In genomic region chr9:133888779-133889491, GRCh38 we compare ENCODE assay signal across 16 cellular contexts.
DNase-seq lines count a peak whose midpoint lies in the region; ATAC-seq, FAIRE-seq and TF ChIP-seq lines count a peak whose summit lies in the region.
"Had no signal": no experiment of that assay in that cellular context is flagged by ENCODE, and none has a peak within 500 bp of the region (broad histone marks: within the 10 kb centered on the region; RNA-seq: fewer than 3 reads in every experiment).

No MANE protein-coding gene starts in this region.

- no peak for FAIRE-seq in HepG2 (lab: Jason Lieb, UNC)
- FAIRE-seq: GM12878 had no signal

- H3K4me1 ChIP-seq in SK-N-SH (ENCODE audit: control insufficient read depth in 1 of 2, insufficient read depth in 2 of 2, low read depth in 1 of 2, low read length in 1 of 2), result peaks cover 13 to 69% of the 10 kb centered on the region in 2 experiments; a peak in 2 of 4 replicates
- peaks cover 92% of the 10 kb centered on the region for H3K4me1 ChIP-seq in HepG2 (ENCODE audit: insufficient read depth, low read length)

- H3K27me3 ChIP-seq in SK-N-SH (ENCODE audit: insufficient read depth), result no peaks in the 10 kb centered on the region
- no peaks in the 10 kb centered on the region for H3K27me3 ChIP-seq in HepG2 (ENCODE audit: control insufficient read depth in 1 of 2, insufficient read depth in 2 of 2, low read length in 2 of 2)
- H3K27me3 ChIP-seq: body of pancreas, thyroid gland had no signal

- TF ChIP-seq POLR2A in HepG2 (IDR thresholded peaks at IDR 0.05; ENCODE audit: insufficient read depth in 1 of 2, low read depth in 2 of 2, low read length in 2 of 2), result no peak

- CTCF ChIA-PET in SK-N-SH (lab: Yijun Ruan, JAX) (interaction anchor here (1.1 to 3.9 kb wide), 10 partner anchors 8 to 105 kb away, joined by 3 to 18 read pairs (median 4); no protein-coding TSS in a partner anchor), HepG2 (lab: Yijun Ruan, JAX; ENCODE audit: low intra/inter-chr PET ratio, low total read pairs) (no interaction called here), GM10248 (lab: Yijun Ruan, JAX) (interaction anchor here (0.7 to 1.0 kb wide), 2 partner anchors 48 to 106 kb away, joined by 3 read pairs; no protein-coding TSS in a partner anchor)

- DNase-seq in SK-N-SH (peak; percentile 61), SK-N-MC (ENCODE audit: low read depth, low spot score) (no peak), HepG2 (ENCODE audit: low spot score) (no peak), glomerular visceral epithelial cell (ENCODE audit: extremely low spot score) (no peak), GM10248 (ENCODE audit: extremely low spot score) (no peak)
- DNase-seq in activated CD4-positive, alpha-beta T cell treated with anti-CD3 and anti-CD28 coated beads, Interleukin-2, amount 10 ng/mL, durations not matched to agents 24 days and 14 days, result no peak
- DNase-seq: activated CD8-positive, alpha-beta memory T cell treated with anti-CD3 and anti-CD28 coated beads for 24 hours; activated effector memory CD4-positive, alpha-beta T cell treated with Interleukin-2 at 50 U/mL for 16 hours; DND-41; effector CD8-positive, alpha-beta T cell; MV-4-11; thyroid gland had no signal

- intact Hi-C loops in HepG2 (cut with micrococcal nuclease; ENCODE audit: unreplicated experiment), result no loop called here
- intact Hi-C loops in activated CD4-positive, alpha-beta T cell treated with anti-CD3 and anti-CD28 coated beads, Interleukin-2, amount 10 ng/mL, durations not matched to agents 24 days and 14 days (cut with micrococcal nuclease), result no loop called here

- POLR2A ChIA-PET in SK-N-SH (lab: Yijun Ruan, JAX), result interaction anchor here (0.7 to 1.1 kb wide), 4 partner anchors 9 to 43 kb away, joined by 3 to 5 read pairs (median 4); no protein-coding TSS in a partner anchor
- POLR2A ChIA-PET in HepG2 (lab: Yijun Ruan, JAX), result interaction anchor here (0.9 to 1.6 kb wide), 5 partner anchors 8 to 104 kb away, joined by 3 to 9 read pairs (median 7); no protein-coding TSS in a partner anchor
- POLR2A ChIA-PET in GM10248 (lab: Yijun Ruan, JAX), result no interaction called here

- no peak for ATAC-seq in SK-N-SH treated with all-trans-retinoic acid at 6 μM for 48 hours
- ATAC-seq in HepG2, result no peak
- ATAC-seq in stimulated activated memory B cell treated with anti-CD40 and anti-IgM and Interleukin-4, amounts not matched to agents 10 μg/mL and 1 μg/mL and 100 μg/mL, for 72 hours, result no peak
- ATAC-seq: body of pancreas, GM12878 had no signal

- peak in 1 of 2 experiments; percentile 3; a peak in 1 of 4 replicates for TF ChIP-seq EP300 in SK-N-SH (IDR thresholded peaks at IDR 0.05; ENCODE audit: borderline replicate concordance in 1 of 2, low read depth in 1 of 2, low read length in 1 of 2)
- TF ChIP-seq EP300 in HepG2 (IDR thresholded peaks at IDR 0.05; ENCODE audit: low read depth in 2 of 2, low read length in 2 of 2), result no peak
- no peak for TF ChIP-seq EP300 in HepG2 (CRISPR knock-in tag; IDR thresholded peaks at IDR 0.05; ENCODE audit: borderline replicate concordance)

- BruUV-seq in HepG2 (replicated peaks; lab: Mats Ljungman, UMichigan), result no TSS peak

- H3K9me2 ChIP-seq in SK-N-SH, result no peaks in the 10 kb centered on the region

- H3K36me3 ChIP-seq in SK-N-SH (replicated peaks in 1 of 2; ENCODE audit: control insufficient read depth in 1 of 2, insufficient read depth in 2 of 2, low read length in 1 of 2) (no peaks in the 10 kb centered on the region), SK-N-MC (ENCODE audit: insufficient read depth, low read length) (no peaks in the 10 kb centered on the region), HepG2 (replicated peaks in 1 of 2; ENCODE audit: control insufficient read depth in 1 of 2, insufficient read depth in 2 of 2, low read length in 2 of 2) (peaks cover 2 to 3% of the 10 kb centered on the region in 2 experiments; a peak in 2 of 5 replicates)
- H3K36me3 ChIP-seq: thyroid gland had no signal

- peak overlapping the region; percentile 71 for H3K27ac Mint-ChIP-seq in stimulated activated memory B cell treated with anti-CD40 and anti-IgM and Interleukin-4, amounts not matched to agents 10 μg/mL and 1 μg/mL and 100 μg/mL, for 72 hours
- no peak overlapping the region for H3K27ac Mint-ChIP-seq in activated CD4-positive, alpha-beta T cell treated with anti-CD3 and anti-CD28 coated beads, Interleukin-2, amount 10 ng/mL, durations not matched to agents 24 days and 14 days

- H3K4me2 ChIP-seq in SK-N-SH (no peak overlapping the region), HepG2 (ENCODE audit: low read depth, low read length) (peak overlapping the region; percentile 78)

- H3K27me3 Mint-ChIP-seq in stimulated activated memory B cell treated with anti-CD40 and anti-IgM and Interleukin-4, amounts not matched to agents 10 μg/mL and 1 μg/mL and 100 μg/mL, for 72 hours, result no peaks in the 10 kb centered on the region
- no peaks in the 10 kb centered on the region for H3K27me3 Mint-ChIP-seq in activated CD4-positive, alpha-beta T cell treated with anti-CD3 and anti-CD28 coated beads, Interleukin-2, amount 10 ng/mL, durations not matched to agents 24 days and 14 days

- TF ChIP-seq RAD21 in SK-N-SH (IDR thresholded peaks at IDR 0.05; ENCODE audit: low read length) (no peak), HepG2 (CRISPR knock-in tag; IDR thresholded peaks at IDR 0.05) (no peak)

- peaks cover 6% of the 10 kb centered on the region for H3F3A ChIP-seq in SK-N-SH (replicated peaks; ENCODE audit: insufficient read depth)

- no peak overlapping the region for H3K9ac ChIP-seq in SK-N-SH
- H3K9ac ChIP-seq in SK-N-MC (ENCODE audit: insufficient read length), result no peak overlapping the region
- H3K9ac ChIP-seq in HepG2 (ENCODE audit: insufficient read depth, low read depth, low read length), result peak overlapping the region; percentile 75

- no peak overlapping the region for H3K4me3 Mint-ChIP-seq in stimulated activated memory B cell treated with anti-CD40 and anti-IgM and Interleukin-4, amounts not matched to agents 10 μg/mL and 1 μg/mL and 100 μg/mL, for 72 hours
- H3K4me3 Mint-ChIP-seq in activated CD4-positive, alpha-beta T cell treated with anti-CD3 and anti-CD28 coated beads, Interleukin-2, amount 10 ng/mL, durations not matched to agents 24 days and 14 days, result no peak overlapping the region

- H3K36me3 Mint-ChIP-seq in stimulated activated memory B cell treated with anti-CD40 and anti-IgM and Interleukin-4, amounts not matched to agents 10 μg/mL and 1 μg/mL and 100 μg/mL, for 72 hours, result peaks cover 35% of the 10 kb centered on the region
- H3K36me3 Mint-ChIP-seq in activated CD4-positive, alpha-beta T cell treated with anti-CD3 and anti-CD28 coated beads, Interleukin-2, amount 10 ng/mL, durations not matched to agents 24 days and 14 days (ENCODE audit: low read depth), result no peaks in the 10 kb centered on the region

- H3K4me3 ChIP-seq in SK-N-SH (ENCODE audit: low read depth in 2 of 2, low read length in 1 of 2) (no peak overlapping the region), SK-N-MC (peak overlapping the region; percentile 47; the same call in 1 of the 2 replicates), HepG2 (replicated peaks in 1 of 3; ENCODE audit: insufficient read depth in 1 of 3, low read depth in 2 of 3, low read length in 3 of 3) (no peak overlapping the region)
- H3K4me3 ChIP-seq: body of pancreas, GM12878, thyroid gland had no signal

- H4K20me1 ChIP-seq in SK-N-SH (ENCODE audit: insufficient read depth), result 0 out of 2 replicates have a peak, but pooled peaks cover 9% of the 10 kb centered on the region
- peaks cover 6% of the 10 kb centered on the region; the same call in 1 of the 2 replicates for H4K20me1 ChIP-seq in HepG2 (ENCODE audit: insufficient read depth, low read length)

- H2AFZ ChIP-seq in SK-N-SH (ENCODE audit: low read depth) (no peak overlapping the region), HepG2 (ENCODE audit: low read length) (no peak overlapping the region)

- 89% methylated on average over 12 of the region's 25 CpGs for WGBS in SK-N-SH (ENCODE audit: low lambda C conversion rate)
- WGBS in HepG2 (ENCODE audit: low lambda C conversion rate), result 89% methylated on average over 13 of the region's 25 CpGs

- TF ChIP-seq CTCF in SK-N-SH (IDR thresholded peaks at IDR 0.05) (no peak), HepG2 (CRISPR knock-in tag; IDR thresholded peaks at IDR 0.05) (no peak), GM10248 (IDR thresholded peaks at IDR 0.05; ENCODE audit: control extremely low read depth, extremely low read depth, low read depth, missing control alignments) (no peak)

- no peaks in the 10 kb centered on the region for H3K9me3 Mint-ChIP-seq in stimulated activated memory B cell treated with anti-CD40 and anti-IgM and Interleukin-4, amounts not matched to agents 10 μg/mL and 1 μg/mL and 100 μg/mL, for 72 hours
- no peaks in the 10 kb centered on the region for H3K9me3 Mint-ChIP-seq in activated CD4-positive, alpha-beta T cell treated with anti-CD3 and anti-CD28 coated beads, Interleukin-2, amount 10 ng/mL, durations not matched to agents 24 days and 14 days

- H3K27ac ChIP-seq in SK-N-SH (ENCODE audit: low read depth in 2 of 2, low read length in 1 of 2) (peak overlapping the region; percentile 58 to 85), SK-N-MC (no peak overlapping the region), HepG2 (ENCODE audit: extremely low read length, insufficient read depth, low read length) (peak overlapping the region; percentile 95)
- H3K27ac ChIP-seq: thyroid gland had no signal

- peaks cover 59% of the 10 kb centered on the region for H3K4me1 Mint-ChIP-seq in stimulated activated memory B cell treated with anti-CD40 and anti-IgM and Interleukin-4, amounts not matched to agents 10 μg/mL and 1 μg/mL and 100 μg/mL, for 72 hours
- H3K4me1 Mint-ChIP-seq in activated CD4-positive, alpha-beta T cell treated with anti-CD3 and anti-CD28 coated beads, Interleukin-2, amount 10 ng/mL, durations not matched to agents 24 days and 14 days, result no peaks in the 10 kb centered on the region

- H3K9me3 ChIP-seq in SK-N-SH, result no peaks in the 10 kb centered on the region
- no peaks in the 10 kb centered on the region for H3K9me3 ChIP-seq in SK-N-MC (ENCODE audit: low read depth, low read length)
- no peaks in the 10 kb centered on the region for H3K9me3 ChIP-seq in HepG2 (ENCODE audit: low read length)
- H3K9me3 ChIP-seq: body of pancreas, thyroid gland had no signal

- H3K79me2 ChIP-seq in SK-N-SH (ENCODE audit: insufficient read depth) (peaks cover 73% of the 10 kb centered on the region), HepG2 (ENCODE audit: insufficient read depth, low read length) (peaks cover 66% of the 10 kb centered on the region)

- in situ Hi-C loops in HepG2 (cut with HindIII; ENCODE audit: extremely low pct_ligation_motif_present, low pct_unique_long_range_greater_than_20kb), result no loop called here

TF ChIP-seq in SK-N-SH, 30 proteins besides CTCF, POLR2A, EP300 and RAD21 (continues in another document):
- no peak for TF ChIP-seq POLR2AphosphoS5 (IDR thresholded peaks at IDR 0.05; ENCODE audit: low read depth, low read length)
- no peak for TF ChIP-seq RXRA (IDR thresholded peaks at IDR 0.05; ENCODE audit: borderline replicate concordance, low read depth)
